ENCODE assay signal across 11 cellular contexts in the genomic region with DNA sequence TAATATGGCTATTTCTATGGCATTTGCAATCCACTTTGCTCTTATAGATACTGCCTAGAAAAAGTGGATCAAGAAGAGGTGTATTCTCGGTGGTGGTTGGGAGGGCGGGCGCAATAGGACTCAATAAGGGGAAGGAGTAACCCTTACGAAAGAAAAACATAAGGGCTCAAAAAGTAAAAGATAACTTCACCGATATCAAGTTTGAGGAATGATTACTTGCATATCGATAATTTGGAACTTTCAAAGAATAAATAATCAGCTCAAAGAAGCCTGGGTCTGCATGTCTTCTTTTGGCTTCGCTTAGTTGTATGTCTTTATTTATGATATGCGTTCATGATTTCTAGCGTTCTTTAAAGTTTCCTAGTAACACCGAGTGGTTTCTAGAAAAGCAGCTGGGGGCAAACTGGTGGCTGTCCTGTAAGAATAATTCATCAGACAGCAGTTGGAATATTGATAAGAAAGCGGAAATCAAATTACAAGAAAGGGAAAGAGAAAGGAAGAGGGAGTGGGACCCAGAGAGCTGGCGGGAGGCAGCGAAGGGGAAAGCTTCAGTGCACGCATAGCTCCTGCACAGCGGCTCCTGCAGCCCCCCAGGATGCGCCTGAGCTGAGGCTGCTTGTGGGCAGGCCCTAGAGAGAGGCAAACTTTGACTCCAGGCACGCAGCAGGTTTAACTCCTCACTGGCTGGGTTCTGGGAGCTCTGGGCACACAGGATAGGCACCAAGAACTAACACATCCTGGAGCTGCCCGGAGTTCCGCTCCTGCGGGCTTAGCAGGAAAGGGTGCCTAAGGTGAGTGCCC. TPM values are rescaled to one million over a fixed set of nuclear protein-coding genes. Genes with fewer than 3 reads are reported as not detected.
DNase-seq lines count a peak whose midpoint lies in the region; ATAC-seq, FAIRE-seq and TF ChIP-seq lines count a peak whose summit lies in the region.
"Had no signal": no experiment of that assay in that cellular context is flagged by ENCODE, and none has a peak within 500 bp of the region (broad histone marks: within the 10 kb centered on the region; RNA-seq: fewer than 3 reads in every experiment).

No MANE protein-coding gene starts in this region.

- no peak overlapping the region for H3K18ac ChIP-seq in mesenchymal stem cell (ENCODE audit: low read depth in 1 of 2, low read length in 2 of 2)

- peak overlapping the region; percentile 73 for H2AFZ ChIP-seq in mesenchymal stem cell (ENCODE audit: low read depth, low read length)

- intact Hi-C loops in posterior cingulate gyrus (cut with DNase I) = no loop called here

- H3K79me1 ChIP-seq in mesenchymal stem cell (replicated peaks; ENCODE audit: low read length, poor library complexity, severe bottlenecking) = no peaks in the 10 kb centered on the region

- FAIRE-seq in A549 (lab: Jason Lieb, UNC) = no peak

- TF ChIP-seq EP300 in A549 (IDR thresholded peaks at IDR 0.05) = no peak

- DNase-seq in A549 (ENCODE audit: low read depth in 1 of 2, low spot score in 1 of 2) = no peak
- DNase-seq in GM19238 (ENCODE audit: insufficient read length, low spot score) = peak; percentile 8
- DNase-seq in brain microvascular endothelial cell = no peak
- no peak for DNase-seq in mesenchymal stem cell
- DNase-seq in mucosa of gallbladder (ENCODE audit: low spot score) = no peak
- DNase-seq in SJCRH30 = no peak
- no peak for DNase-seq in NCI-H1436 treated with DMSO at 0.1 percent for 48 hours (lab: John Stamatoyannopoulos, UW)
- DNase-seq in posterior cingulate gyrus = no peak
- DNase-seq: activated naive CD4-positive, alpha-beta T cell treated with Interleukin-2 at 50 U/mL for 16 hours; MV-4-11; substantia nigra had no signal

- POLR2A ChIA-PET in A549 (lab: Yijun Ruan, JAX) = no interaction called here

- H3K9ac ChIP-seq in mesenchymal stem cell (ENCODE audit: low read length) = no peak overlapping the region

- no peak overlapping the region for H3K4ac ChIP-seq in mesenchymal stem cell (ENCODE audit: low read depth in 1 of 2, low read length in 2 of 2)

- H2BK12ac ChIP-seq in mesenchymal stem cell (ENCODE audit: low read length in 2 of 2) = peak overlapping the region in 1 of 2 experiments; percentile 34

- H3K4me1 ChIP-seq in A549 (no peaks in the 10 kb centered on the region), mesenchymal stem cell (ENCODE audit: control insufficient read depth, insufficient read depth, low read depth, low read length) (peaks cover 13% of the 10 kb centered on the region), SJCRH30 (no peaks in the 10 kb centered on the region)

- H4K8ac ChIP-seq in mesenchymal stem cell (ENCODE audit: low read length) = no peak overlapping the region

- in situ Hi-C loops in brain microvascular endothelial cell (cut with HindIII; ENCODE audit: low pct_ligation_motif_present, low sequenced_read_pairs) = loop anchor here (25.0 kb wide), 1 partner anchor 647 kb away; no protein-coding TSS in a partner anchor

- H3K36me3 ChIP-seq in brain microvascular endothelial cell (replicated peaks) (no peaks in the 10 kb centered on the region), mesenchymal stem cell (ENCODE audit: control insufficient read depth in 1 of 2, insufficient read depth in 2 of 2, low read depth in 1 of 2, low read length in 2 of 2) (no peaks in the 10 kb centered on the region), SJCRH30 (no peaks in the 10 kb centered on the region)

- H3K14ac ChIP-seq in mesenchymal stem cell (ENCODE audit: low read length in 2 of 2) = peak overlapping the region in 1 of 2 experiments; percentile 62

- no peak overlapping the region for H2BK120ac ChIP-seq in mesenchymal stem cell (ENCODE audit: low read depth, low read length)

- H3K23ac ChIP-seq in mesenchymal stem cell (ENCODE audit: low read length in 2 of 2) = peak overlapping the region in 1 of 2 experiments; percentile 77

- TF ChIP-seq CTCF in A549 (IDR thresholded peaks at IDR 0.05) (no peak), brain microvascular endothelial cell (IDR thresholded peaks at IDR 0.05; ENCODE audit: low read depth, low read length, missing control alignments) (no peak)

- H3K27ac ChIP-seq in A549 = no peak overlapping the region
- H3K27ac ChIP-seq in brain microvascular endothelial cell = no peak overlapping the region
- H3K27ac ChIP-seq in mesenchymal stem cell (ENCODE audit: low read length, poor library complexity, severe bottlenecking) = no peak overlapping the region
- no peak overlapping the region for H3K27ac ChIP-seq in SJCRH30

- CTCF ChIA-PET in A549 (lab: Yijun Ruan, JAX) = no interaction called here

- H2BK15ac ChIP-seq in mesenchymal stem cell (ENCODE audit: low read depth, poor library complexity, severe bottlenecking) = no peak overlapping the region

- H3K4me2 ChIP-seq in A549 = peak overlapping the region; percentile 21; the same call in 1 of the 3 replicates
- H3K4me2 ChIP-seq in mesenchymal stem cell (ENCODE audit: low read length, poor library complexity, severe bottlenecking) = no peak overlapping the region

- no peak for TF ChIP-seq POLR2A in A549 (IDR thresholded peaks at IDR 0.05; ENCODE audit: low read length)

- no peak overlapping the region for H4K91ac ChIP-seq in mesenchymal stem cell (ENCODE audit: low read length)

- TF ChIP-seq RAD21 in A549 (conservative IDR thresholded peaks at IDR 0.05 in 1 of 2, IDR thresholded peaks at IDR 0.05 in 1 of 2) = no peak

- no peak; a peak in 1 of 6 replicates for ATAC-seq in A549

- H3K27me3 ChIP-seq in brain microvascular endothelial cell (replicated peaks) = peaks cover 22% of the 10 kb centered on the region
- H3K27me3 ChIP-seq in mesenchymal stem cell (ENCODE audit: control insufficient read depth in 1 of 2, insufficient read depth in 1 of 2, low read length in 2 of 2) = peaks cover 84 to 93% of the 10 kb centered on the region in 2 experiments
- no peaks in the 10 kb centered on the region for H3K27me3 ChIP-seq in SJCRH30

- H3K4me3 ChIP-seq in A549 (no peak overlapping the region), brain microvascular endothelial cell (ENCODE audit: low read depth, low read length) (peak overlapping the region; percentile 32), mesenchymal stem cell (ENCODE audit: insufficient read depth in 1 of 2, low read depth in 1 of 2, low read length in 2 of 2) (peak overlapping the region in 1 of 2 experiments; percentile 63), SJCRH30 (no peak overlapping the region)

- no peak overlapping the region for H2AK5ac ChIP-seq in mesenchymal stem cell (ENCODE audit: low read length, severe bottlenecking)

- H2BK5ac ChIP-seq in mesenchymal stem cell (ENCODE audit: low read depth, low read length, poor library complexity, severe bottlenecking) = no peak overlapping the region

- H3K9me3 ChIP-seq in A549 = no peaks in the 10 kb centered on the region
- H3K9me3 ChIP-seq in mesenchymal stem cell (ENCODE audit: control insufficient read depth, low read length) = no peaks in the 10 kb centered on the region
- H3K9me3 ChIP-seq in SJCRH30 (replicated peaks) = no peaks in the 10 kb centered on the region

- WGBS in A549 (ENCODE audit: missing lambda C conversion rate) = 33% methylated on average over 19 of the region's 20 CpGs
- WGBS in mesenchymal stem cell = 33% methylated on average over 19 of the region's 20 CpGs

TF ChIP-seq in A549, 52 proteins besides CTCF, POLR2A, EP300 and RAD21:
- TF ChIP-seq RNF2 (IDR thresholded peaks at IDR 0.05; ENCODE audit: borderline replicate concordance, low read depth) (no peak), KDM5A (IDR thresholded peaks at IDR 0.05) (no peak), CEBPB (IDR thresholded peaks at IDR 0.05) (no peak), HDAC2 (IDR thresholded peaks at IDR 0.05) (no peak)

RNA-seq across cellular contexts. Expression of gene FLI1, which starts 9.1 kb away (rescaled TPM):
- polyA plus RNA-seq in A549 (2011; rRNA removed) = 0.11 TPM in 1 of 2 replicates, not detected in the other
- polyA plus RNA-seq in A549 (2012; cell fraction: cytosol; rRNA removed) = 0.01 and 0.03 TPM in 2 replicates
- polyA plus RNA-seq in A549 (2012; cell fraction: nucleus; rRNA removed) = not detected in 2 replicates
- 0.07 to 0.25 TPM (median 0.12 TPM) in 3 replicates for polyA plus RNA-seq in A549 (2017; fragmentation: RNase III; extraction: RNeasy Plus Mini Kit Qiagen cat#74134 plus additional on column Dnase treatment)
- 0.08 and 0.10 TPM in 2 replicates for polyA minus RNA-seq in A549 (2011; rRNA and poly(A)+ RNA removed)
- polyA plus RNA-seq in mesenchymal stem cell (2013, experiment 1 of 2) = 12.2 TPM
- 12.6 TPM for polyA plus RNA-seq in mesenchymal stem cell (2013, experiment 2 of 2)
- 20.7 TPM for total RNA-seq in mucosa of gallbladder
- 3.2 and 4.1 TPM in 2 replicates for total RNA-seq in SJCRH30 (2014; rRNA removed; shearing (Covaris generic))
